In the genomic region with DNA sequence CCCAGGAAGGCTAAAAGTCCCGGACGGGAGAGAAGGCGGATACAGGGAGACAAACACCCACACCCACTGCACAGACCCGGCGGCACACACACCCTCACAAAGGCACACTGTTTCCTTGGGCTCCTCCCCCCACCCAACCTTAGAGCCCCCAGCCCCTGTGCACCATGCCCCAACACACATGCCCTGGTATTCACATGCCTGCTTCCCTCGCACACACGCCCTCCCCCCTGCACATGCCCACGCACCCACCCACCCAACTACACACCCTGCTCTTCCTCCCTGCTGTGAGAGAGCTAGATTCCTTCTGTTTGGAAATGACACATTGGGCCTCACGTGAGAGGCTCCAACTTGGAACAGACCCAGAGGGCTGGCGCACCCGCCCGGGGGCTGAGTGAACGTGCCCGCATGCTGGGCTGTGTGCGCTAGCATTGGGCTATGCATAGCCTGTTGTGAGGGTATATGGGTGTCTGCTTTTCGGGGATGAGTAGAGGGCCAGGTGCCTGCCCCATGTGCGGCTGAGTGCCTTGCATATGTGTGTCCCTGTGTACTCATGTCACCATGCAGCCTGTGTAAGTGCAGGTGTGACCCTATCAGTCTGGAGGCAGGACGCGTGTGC, we compare ENCODE assay signal across 9 cellular contexts. TPM values are rescaled to one million over a fixed set of nuclear protein-coding genes. Genes with fewer than 3 reads are reported as not detected.
DNase-seq lines count a peak whose midpoint lies in the region; ATAC-seq and TF ChIP-seq lines count a peak whose summit lies in the region.
"Had no signal": no experiment of that assay in that cellular context is flagged by ENCODE, and none has a peak within 500 bp of the region (broad histone marks: within the 10 kb centered on the region; RNA-seq: fewer than 3 reads in every experiment).

No MANE protein-coding gene starts in this region.

- no peaks in the 10 kb centered on the region for H3K9me3 ChIP-seq in lower lobe of right lung

- no peaks in the 10 kb centered on the region for H3K9me3 Mint-ChIP-seq in effector memory CD8-positive, alpha-beta T cell
- H3K9me3 Mint-ChIP-seq in natural killer cell treated with Interleukin-12 subunit alpha and Interleukin-12 subunit beta and Interleukin-15 and Interleukin-18, amount 100 ng/mL, for 72 hours, result no peaks in the 10 kb centered on the region
- H3K9me3 Mint-ChIP-seq: memory B cell had no signal

- H3K4me3 Mint-ChIP-seq in effector memory CD8-positive, alpha-beta T cell, result no peak overlapping the region
- H3K4me3 Mint-ChIP-seq in natural killer cell treated with Interleukin-12 subunit alpha and Interleukin-12 subunit beta and Interleukin-15 and Interleukin-18, amount 100 ng/mL, for 72 hours, result no peak overlapping the region
- H3K4me3 Mint-ChIP-seq: memory B cell had no signal

- ATAC-seq in lower lobe of right lung (peak; percentile 28 to 29), HG02642 (IDR thresholded peaks at IDR 0.05; ENCODE audit: poor library complexity, unreplicated experiment) (no peak)
- ATAC-seq in effector memory CD8-positive, alpha-beta T cell (replicated peaks), result no peak
- no peak for ATAC-seq in natural killer cell treated with Interleukin-12 subunit alpha and Interleukin-12 subunit beta and Interleukin-15 and Interleukin-18, amount 100 ng/mL, for 72 hours

- H3K4me3 ChIP-seq in H7 (ENCODE audit: insufficient read depth, low read depth, low read length) (no peak overlapping the region), lower lobe of right lung (peak overlapping the region; percentile 44)

- peak overlapping the region; percentile 91 for H3K27ac ChIP-seq in angular gyrus (ENCODE audit: low read depth, low read length)
- H3K27ac ChIP-seq in lower lobe of right lung, result peak overlapping the region; percentile 67
- no peak overlapping the region for H3K27ac ChIP-seq in substantia nigra (ENCODE audit: low read depth, low read length, poor library complexity, severe bottlenecking)

- peaks cover 21% of the 10 kb centered on the region for H3K4me1 ChIP-seq in lower lobe of right lung

- intact Hi-C loops in lower lobe of right lung (cut with DNase I), result no loop called here

- H3K27me3 ChIP-seq in H7 (ENCODE audit: control insufficient read depth, insufficient read depth, low read length) (peaks cover 44% of the 10 kb centered on the region), lower lobe of right lung (ENCODE audit: low read depth) (peaks cover 58% of the 10 kb centered on the region)

- H3K27ac Mint-ChIP-seq in effector memory CD8-positive, alpha-beta T cell, result no peak overlapping the region
- H3K27ac Mint-ChIP-seq in natural killer cell treated with Interleukin-12 subunit alpha and Interleukin-12 subunit beta and Interleukin-15 and Interleukin-18, amount 100 ng/mL, for 72 hours, result no peak overlapping the region
- H3K27ac Mint-ChIP-seq: memory B cell had no signal

- H3K27me3 Mint-ChIP-seq in effector memory CD8-positive, alpha-beta T cell, result peaks cover 54 to 83% of the 10 kb centered on the region in 2 donors
- H3K27me3 Mint-ChIP-seq in natural killer cell treated with Interleukin-12 subunit alpha and Interleukin-12 subunit beta and Interleukin-15 and Interleukin-18, amount 100 ng/mL, for 72 hours, result peaks cover 18 to 31% of the 10 kb centered on the region in 2 donors

- no peak for TF ChIP-seq CTCF in lower lobe of right lung (IDR thresholded peaks at IDR 0.05)

- peaks cover 11% of the 10 kb centered on the region for H3K36me3 Mint-ChIP-seq in effector memory CD8-positive, alpha-beta T cell (ENCODE audit: insufficient read depth)
- H3K36me3 Mint-ChIP-seq in natural killer cell treated with Interleukin-12 subunit alpha and Interleukin-12 subunit beta and Interleukin-15 and Interleukin-18, amount 100 ng/mL, for 72 hours, result no peaks in the 10 kb centered on the region
- H3K36me3 Mint-ChIP-seq: memory B cell had no signal

- peak; percentile 38 for DNase-seq in A172 (ENCODE audit: low spot score)
- DNase-seq in H7, result peak; percentile 62
- no peak for DNase-seq in lower lobe of right lung
- no peak for DNase-seq in effector memory CD8-positive, alpha-beta T cell
- no peak for DNase-seq in natural killer cell treated with Interleukin-12 subunit alpha and Interleukin-12 subunit beta and Interleukin-15 and Interleukin-18, amount 100 ng/mL, for 72 hours (ENCODE audit: low spot score)
- no peak for DNase-seq in substantia nigra (lab: John Stamatoyannopoulos, UW)

- H3K36me3 ChIP-seq in H7 (replicated peaks; ENCODE audit: control insufficient read depth, insufficient read depth, low read length) (no peaks in the 10 kb centered on the region), lower lobe of right lung (no peaks in the 10 kb centered on the region)

- peaks cover 13 to 17% of the 10 kb centered on the region in 2 donors for H3K4me1 Mint-ChIP-seq in effector memory CD8-positive, alpha-beta T cell (ENCODE audit: low read depth in 2 of 2)
- H3K4me1 Mint-ChIP-seq in natural killer cell treated with Interleukin-12 subunit alpha and Interleukin-12 subunit beta and Interleukin-15 and Interleukin-18, amount 100 ng/mL, for 72 hours (ENCODE audit: low read depth in 2 of 2), result peaks cover 0 to 14% of the 10 kb centered on the region in 2 donors

RNA-seq across cellular contexts. Expression of gene CHRM1, which starts 0.5 kb away (rescaled TPM):
- 0.02 TPM in 1 of 2 replicates, not detected in the other for total RNA-seq in A172 (2014; rRNA removed; shearing (Covaris generic))
- total RNA-seq in H7 (2014; rRNA removed; shearing (Covaris generic)), result not detected in 2 replicates
- total RNA-seq in lower lobe of right lung, result 6.8 TPM
- not detected for total RNA-seq in natural killer cell treated with Interleukin-12 subunit alpha and Interleukin-12 subunit beta and Interleukin-15 and Interleukin-18, amount 100 ng/mL, for 72 hours

RNA-seq across cellular contexts. Expression of gene SLC3A2, which starts 41.0 kb away (rescaled TPM):
- total RNA-seq in A172 (2014; rRNA removed; shearing (Covaris generic)), result 198 and 207 TPM in 2 replicates
- total RNA-seq in H7 (2014; rRNA removed; shearing (Covaris generic)), result 271 and 340 TPM in 2 replicates
- 214 TPM for total RNA-seq in lower lobe of right lung
- 100 to 1,000 TPM; 234 to 307 TPM for total RNA-seq in natural killer cell treated with Interleukin-12 subunit alpha and Interleukin-12 subunit beta and Interleukin-15 and Interleukin-18, amount 100 ng/mL, for 72 hours

Comparison
In these comparisons a context has a peak if more than half of its experiments do, and no peak if none do; other contexts are left out.
1. DNase-seq: peak in A172 (single experiment) and H7 (single experiment); none in lower lobe of right lung (single experiment), effector memory CD8-positive, alpha-beta T cell (0 of 3), natural killer cell treated with Interleukin-12 subunit alpha and Interleukin-12 subunit beta and Interleukin-15 and Interleukin-18, amount 100 ng/mL, for 72 hours (single experiment) and substantia nigra (0 of 49).
2. ATAC-seq: peak in lower lobe of right lung (2 of 2); none in effector memory CD8-positive, alpha-beta T cell (single experiment), natural killer cell treated with Interleukin-12 subunit alpha and Interleukin-12 subunit beta and Interleukin-15 and Interleukin-18, amount 100 ng/mL, for 72 hours (0 of 2) and HG02642 (single experiment).